7 cellular contexts compared by ENCODE assay signal in the genomic region with DNA sequence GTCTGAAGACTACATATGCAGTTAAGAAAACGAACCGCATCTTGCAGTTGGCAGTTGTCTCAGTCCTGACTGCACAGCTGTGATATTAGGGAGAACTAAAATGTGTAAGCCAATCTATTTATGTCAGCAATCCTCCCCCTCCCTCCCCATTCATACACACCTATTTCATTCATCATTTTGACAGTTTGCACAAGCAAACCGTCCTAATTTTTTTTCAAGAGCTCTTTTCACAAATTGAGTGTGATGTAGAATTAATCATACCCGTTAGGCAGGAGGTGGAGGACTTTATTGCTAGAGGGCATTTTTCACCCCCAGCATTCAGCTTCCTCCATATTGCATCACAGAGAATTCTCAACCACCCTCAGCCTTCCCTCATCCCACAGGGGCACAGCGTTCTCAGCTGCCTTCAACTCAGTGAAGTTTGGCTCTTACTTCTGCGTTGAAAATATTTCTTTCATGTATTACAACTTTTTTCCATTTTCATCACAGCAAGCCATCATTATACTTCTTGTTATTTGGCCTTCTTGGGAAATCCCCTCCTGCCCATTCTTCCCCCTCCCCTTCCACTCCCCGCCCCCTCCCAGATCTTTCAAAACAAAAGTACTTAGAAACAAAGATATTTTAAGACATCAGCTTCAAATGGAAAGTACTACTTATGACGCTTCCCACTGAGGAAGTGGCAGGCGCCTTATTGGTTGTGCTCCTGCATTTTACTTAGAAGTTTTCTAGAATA. TPM values are rescaled to one million over a fixed set of nuclear protein-coding genes. Genes with fewer than 3 reads are reported as not detected.
DNase-seq lines count a peak whose midpoint lies in the region; ATAC-seq, FAIRE-seq and TF ChIP-seq lines count a peak whose summit lies in the region.

No MANE protein-coding gene starts in this region.

- no TSS peak for BruUV-seq in Panc1 (replicated peaks; lab: Mats Ljungman, UMichigan)

- CTCF ChIA-PET in Panc1 (lab: Charles Lee), result no interaction called here
- CTCF ChIA-PET in activated naive CD4-positive, alpha-beta T cell treated with anti-CD3 and anti-CD28 coated beads for 36 hours (lab: Charles Lee), result interaction anchor here (0.9 to 2.2 kb wide), 5 partner anchors 79 to 241 kb away, joined by 3 to 8 read pairs (median 5); no protein-coding TSS in a partner anchor

- no peaks in the 10 kb centered on the region for H3K27me3 ChIP-seq in Panc1 (ENCODE audit: control insufficient read depth, insufficient read depth, low read length)

- H3K27me3 Mint-ChIP-seq in activated naive CD4-positive, alpha-beta T cell treated with anti-CD3 and anti-CD28 coated beads for 36 hours (ENCODE audit: low read depth), result no peaks in the 10 kb centered on the region
- no peaks in the 10 kb centered on the region for H3K27me3 Mint-ChIP-seq in progenitor cell of endocrine pancreas

- H3K4me3 Mint-ChIP-seq in activated naive CD4-positive, alpha-beta T cell treated with anti-CD3 and anti-CD28 coated beads for 36 hours, result peak overlapping the region; percentile 55
- H3K4me3 Mint-ChIP-seq in progenitor cell of endocrine pancreas (ENCODE audit: low read depth), result no peak overlapping the region

- ATAC-seq in GM19023 (IDR thresholded peaks at IDR 0.05; ENCODE audit: unreplicated experiment) (peak; percentile 61), HG03095 (IDR thresholded peaks at IDR 0.05; ENCODE audit: unreplicated experiment) (peak; percentile 59), Panc1 (peak; percentile 72)

- peak overlapping the region; percentile 96 for H3K27ac Mint-ChIP-seq in activated naive CD4-positive, alpha-beta T cell treated with anti-CD3 and anti-CD28 coated beads for 36 hours
- H3K27ac Mint-ChIP-seq in progenitor cell of endocrine pancreas, result no peak overlapping the region

- H3K9me3 ChIP-seq in Panc1 (ENCODE audit: control insufficient read depth, insufficient read depth, low read depth, low read length) (no peaks in the 10 kb centered on the region), kidney (ENCODE audit: control insufficient read depth in 1 of 2, low read length in 2 of 2) (no peaks in the 10 kb centered on the region)

- DNase-seq in Panc1 (ENCODE audit: low read depth, low spot score) (no peak), kidney (no peak), progenitor cell of endocrine pancreas (ENCODE audit: low spot score, unreplicated experiment) (no peak)
- DNase-seq in activated naive CD4-positive, alpha-beta T cell treated with anti-CD3 and anti-CD28 coated beads for 36 hours, result peak; percentile 87
- DNase-seq in stimulated activated CD8-positive, alpha-beta memory T cell treated with anti-CD3 and anti-CD28 coated beads, Interleukin-15, amount 100 ng/mL, for 48 hours (ENCODE audit: low read depth in 2 of 2), result peak; percentile 44 to 57

- intact Hi-C loops in Panc1 (cut with micrococcal nuclease; ENCODE audit: unreplicated experiment), result no loop called here
- intact Hi-C loops in activated naive CD4-positive, alpha-beta T cell treated with anti-CD3 and anti-CD28 coated beads for 36 hours (cut with micrococcal nuclease), result loop anchor here (1.0 to 10.0 kb wide), 16 partner anchors 43 to 1687 kb away; partner anchors contain the start of genes SCAF8 and TFB1M
- intact Hi-C loops in kidney (cut with DNase I), result no loop called here

- in situ Hi-C loops in Panc1 (cut with HindIII; ENCODE audit: low pct_unique_long_range_greater_than_20kb, low sequenced_read_pairs), result no loop called here

- H3K4me3 ChIP-seq in Panc1 (ENCODE audit: low read depth in 2 of 2, low read length in 2 of 2) (peak overlapping the region in 1 of 2 experiments; percentile 7; a peak in 2 of 4 replicates), kidney (ENCODE audit: low read length in 2 of 2) (peak overlapping the region; percentile 11 to 27)

- POLR2A ChIA-PET in Panc1 (lab: Charles Lee), result interaction anchor here (0.7 kb wide), 1 partner anchor 108 kb away, joined by 3 read pairs; no protein-coding TSS in a partner anchor

- peaks cover 43% of the 10 kb centered on the region for H3K4me1 Mint-ChIP-seq in activated naive CD4-positive, alpha-beta T cell treated with anti-CD3 and anti-CD28 coated beads for 36 hours (ENCODE audit: low read depth)
- peaks cover 6% of the 10 kb centered on the region for H3K4me1 Mint-ChIP-seq in progenitor cell of endocrine pancreas (ENCODE audit: low read depth)

- no peak for TF ChIP-seq CTCF in Panc1 (IDR thresholded peaks at IDR 0.05)
- no peak for TF ChIP-seq CTCF in kidney (IDR thresholded peaks at IDR 0.05; ENCODE audit: borderline replicate concordance, extremely low read depth, insufficient read depth)
- TF ChIP-seq CTCF in progenitor cell of endocrine pancreas (IDR thresholded peaks at IDR 0.05; ENCODE audit: unreplicated experiment), result no peak

- H3K9ac ChIP-seq in kidney (ENCODE audit: low read length in 2 of 2), result no peak overlapping the region

- H3K27ac ChIP-seq in Panc1 (ENCODE audit: low read length) (no peak overlapping the region), kidney (ENCODE audit: low read depth in 2 of 2, low read length in 2 of 2) (peak overlapping the region; percentile 5 to 23)

- H3K4me1 ChIP-seq in Panc1 (ENCODE audit: control insufficient read depth, insufficient read depth, low read length), result no peaks in the 10 kb centered on the region
- peaks cover 0 to 4% of the 10 kb centered on the region in 2 donors for H3K4me1 ChIP-seq in kidney (ENCODE audit: control insufficient read depth in 1 of 2, insufficient read depth in 1 of 2, low read depth in 1 of 2, low read length in 2 of 2)

- FAIRE-seq in kidney (lab: Jason Lieb, UNC), result no peak

- H3K36me3 ChIP-seq in Panc1 (ENCODE audit: control insufficient read depth, insufficient read depth, low read length), result no peaks in the 10 kb centered on the region
- no peaks in the 10 kb centered on the region for H3K36me3 ChIP-seq in kidney (ENCODE audit: control insufficient read depth in 1 of 2, insufficient read depth in 2 of 2, low read length in 2 of 2)

- no peaks in the 10 kb centered on the region for H3K36me3 Mint-ChIP-seq in activated naive CD4-positive, alpha-beta T cell treated with anti-CD3 and anti-CD28 coated beads for 36 hours (ENCODE audit: low read depth)
- H3K36me3 Mint-ChIP-seq in progenitor cell of endocrine pancreas (ENCODE audit: insufficient read depth), result no peaks in the 10 kb centered on the region

- H3K9me3 Mint-ChIP-seq in activated naive CD4-positive, alpha-beta T cell treated with anti-CD3 and anti-CD28 coated beads for 36 hours, result no peaks in the 10 kb centered on the region
- H3K9me3 Mint-ChIP-seq in progenitor cell of endocrine pancreas (ENCODE audit: low read depth), result no peaks in the 10 kb centered on the region

RNA-seq across cellular contexts. Expression of gene NOX3, which starts 37.5 kb away (rescaled TPM):
- total RNA-seq in Panc1 (2021; ENCODE audit: unreplicated experiment) (not detected), kidney (not detected), progenitor cell of endocrine pancreas (not detected in 2 replicates)
- polyA plus RNA-seq in Panc1 (2012; ENCODE audit: insufficient read length), result not detected
- not detected for total RNA-seq in activated naive CD4-positive, alpha-beta T cell treated with anti-CD3 and anti-CD28 coated beads for 36 hours
- polyA plus RNA-seq in kidney (ENCODE audit: insufficient read depth, low read depth, low replicate concordance), result not detected

Comparison
In these comparisons a context has a peak if more than half of its experiments do, and no peak if none do; other contexts are left out.
1. DNase-seq: peak in activated naive CD4-positive, alpha-beta T cell treated with anti-CD3 and anti-CD28 coated beads for 36 hours (single experiment) and stimulated activated CD8-positive, alpha-beta memory T cell treated with anti-CD3 and anti-CD28 coated beads, Interleukin-15, amount 100 ng/mL, for 48 hours (2 of 2); none in Panc1 (single experiment), kidney (single experiment) and progenitor cell of endocrine pancreas (single experiment).
2. Peak in every context shown above with its lines, with median percentiles within 50 percentile points of each other: ATAC-seq.